In genomic region chr11:34730544-34731295, GRCh38 we compare ENCODE assay signal across 22 cellular contexts.
DNase-seq lines count a peak whose midpoint lies in the region; ATAC-seq and FAIRE-seq lines count a peak whose summit lies in the region.
"Had no signal": no experiment of that assay in that cellular context is flagged by ENCODE, and none has a peak within 500 bp of the region (broad histone marks: within the 10 kb centered on the region; RNA-seq: fewer than 3 reads in every experiment).

No MANE protein-coding gene starts in this region.

- no peaks in the 10 kb centered on the region for H3K36me3 ChIP-seq in small intestine (ENCODE audit: control insufficient read depth in 2 of 2, insufficient read depth in 2 of 2, low read length in 2 of 2)
- H3K36me3 ChIP-seq: Peyer's patch had no signal

- H3K4me3 ChIP-seq in small intestine (ENCODE audit: low read depth in 1 of 2, low read length in 2 of 2) = no peak overlapping the region
- H3K4me3 ChIP-seq: Peyer's patch, SK-N-MC had no signal

- WGBS in small intestine, 3 donors = 50 to 73% (median 57%) methylated on average over 3 of the region's 3 CpGs

- FAIRE-seq in small intestine (lab: Jason Lieb, UNC) = no peak
- FAIRE-seq: D721Med, G401.6, H1 had no signal

- H3K27ac ChIP-seq in small intestine (ENCODE audit: low read depth in 1 of 2, low read length in 1 of 2) = no peak overlapping the region
- H3K27ac ChIP-seq: HL-60, Peyer's patch, SK-N-MC had no signal

- no peaks in the 10 kb centered on the region for H3K27me3 ChIP-seq in small intestine (ENCODE audit: control insufficient read depth in 2 of 2, insufficient read depth in 2 of 2, low read length in 2 of 2)
- H3K27me3 ChIP-seq: Peyer's patch had no signal

- intact Hi-C loops in Right ventricle myocardium inferior (cut with DNase I) = no loop called here

- no peak for ATAC-seq in HG03139 (IDR thresholded peaks at IDR 0.05; ENCODE audit: unreplicated experiment)
- no peak for ATAC-seq in Right ventricle myocardium inferior

- H3K9me3 ChIP-seq in small intestine (ENCODE audit: control insufficient read depth, low read depth) = no peaks in the 10 kb centered on the region
- H3K9me3 ChIP-seq: Peyer's patch had no signal

- H3K4me1 ChIP-seq in small intestine (ENCODE audit: control insufficient read depth in 2 of 2, insufficient read depth in 1 of 2, low read depth in 1 of 2, low read length in 1 of 2) = no peaks in the 10 kb centered on the region
- H3K4me1 ChIP-seq: Peyer's patch had no signal

- DNase-seq in NCI-H1417 (lab: John Stamatoyannopoulos, UW) (peak in 2 of 3 experiments; percentile 18 to 44), NCI-H1417 treated with DMSO at 0.1 percent for 48 hours (lab: John Stamatoyannopoulos, UW) (no peak), NCI-H748 treated with DMSO at 0.1 percent for 48 hours (lab: John Stamatoyannopoulos, UW) (peak; percentile 22), kidney tubule cell (ENCODE audit: low spot score) (peak; percentile 62), small intestine (peak; percentile 56), Right ventricle myocardium inferior (ENCODE audit: missing footprints) (no peak)
- DNase-seq in stimulated activated CD4-positive, alpha-beta T cell treated with anti-CD3 and anti-CD28 coated beads, Interleukin-2, amount 100 ng/mL, for 48 hours = no peak
- DNase-seq: 8988T, ACHN, NCI-H1048, NCI-H1436, NCI-H1930, NCI-H2107, NCI-H524, Peyer's patch, SIG-M5 had no signal

Comparison
In these comparisons a context has a peak if more than half of its experiments do, and no peak if none do; other contexts are left out.
1. DNase-seq: peak in NCI-H1417 (2 of 3), NCI-H748 treated with DMSO at 0.1 percent for 48 hours (single experiment), kidney tubule cell (single experiment) and small intestine (single experiment); none in NCI-H1417 treated with DMSO at 0.1 percent for 48 hours (single experiment), stimulated activated CD4-positive, alpha-beta T cell treated with anti-CD3 and anti-CD28 coated beads, Interleukin-2, amount 100 ng/mL, for 48 hours (0 of 2) and Right ventricle myocardium inferior (single experiment).